ENCODE assay signal across 2 cellular contexts in the genomic region with DNA sequence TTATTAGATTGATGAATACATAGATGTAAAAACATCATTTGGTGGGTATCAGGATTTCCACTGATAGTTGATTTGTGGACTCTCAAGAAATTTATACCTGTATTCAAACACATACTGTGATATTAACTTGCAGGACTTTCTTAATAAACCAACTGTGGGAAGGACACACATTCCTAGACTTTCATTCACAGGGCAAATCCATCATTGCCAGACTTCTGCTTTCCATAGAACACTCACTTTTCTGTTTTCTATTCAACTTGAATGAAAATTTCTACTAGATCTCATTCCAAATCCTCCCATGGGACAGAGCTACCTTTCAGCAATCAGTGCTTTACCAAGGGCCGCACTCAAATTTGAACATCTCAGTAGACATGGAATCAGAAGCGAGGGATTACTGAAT.
TF ChIP-seq lines count a peak whose summit lies in the region.

No MANE protein-coding gene starts in this region.

TF ChIP-seq in A549, 52 proteins besides CTCF, POLR2A, EP300 and RAD21:
- TF ChIP-seq GATA3 (IDR thresholded peaks at IDR 0.05; ENCODE audit: borderline replicate concordance) = no peak
- TF ChIP-seq NFE2L2 (conservative IDR thresholded peaks at IDR 0.05; ENCODE audit: low read length) = no peak
- no peak for TF ChIP-seq RNF2 (IDR thresholded peaks at IDR 0.05; ENCODE audit: borderline replicate concordance, low read depth)
- no peak for TF ChIP-seq MYC (IDR thresholded peaks at IDR 0.05; ENCODE audit: borderline replicate concordance, low read length)
- no peak for TF ChIP-seq NPAS2 (CRISPR knock-in tag; IDR thresholded peaks at IDR 0.05; ENCODE audit: borderline replicate concordance)
- TF ChIP-seq, protein P1, sequence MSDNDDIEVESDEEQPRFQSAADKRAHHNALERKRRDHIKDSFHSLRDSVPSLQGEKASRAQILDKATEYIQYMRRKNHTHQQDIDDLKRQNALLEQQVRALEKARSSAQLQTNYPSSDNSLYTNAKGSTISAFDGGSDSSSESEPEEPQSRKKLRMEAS (IDR thresholded peaks at IDR 0.05) = no peak
- TF ChIP-seq TFCP2L1 (CRISPR knock-in tag; IDR thresholded peaks at IDR 0.05) = no peak
- no peak for TF ChIP-seq CHD4 (IDR thresholded peaks at IDR 0.05; ENCODE audit: borderline replicate concordance)
- no peak for TF ChIP-seq CBX2 (IDR thresholded peaks at IDR 0.05; ENCODE audit: borderline replicate concordance, low read depth)
- TF ChIP-seq EHF (CRISPR knock-in tag; IDR thresholded peaks at IDR 0.05) = no peak
- no peak for TF ChIP-seq CHD2 (IDR thresholded peaks at IDR 0.05; ENCODE audit: low read length, partially characterized antibody)
- TF ChIP-seq, protein P2, sequence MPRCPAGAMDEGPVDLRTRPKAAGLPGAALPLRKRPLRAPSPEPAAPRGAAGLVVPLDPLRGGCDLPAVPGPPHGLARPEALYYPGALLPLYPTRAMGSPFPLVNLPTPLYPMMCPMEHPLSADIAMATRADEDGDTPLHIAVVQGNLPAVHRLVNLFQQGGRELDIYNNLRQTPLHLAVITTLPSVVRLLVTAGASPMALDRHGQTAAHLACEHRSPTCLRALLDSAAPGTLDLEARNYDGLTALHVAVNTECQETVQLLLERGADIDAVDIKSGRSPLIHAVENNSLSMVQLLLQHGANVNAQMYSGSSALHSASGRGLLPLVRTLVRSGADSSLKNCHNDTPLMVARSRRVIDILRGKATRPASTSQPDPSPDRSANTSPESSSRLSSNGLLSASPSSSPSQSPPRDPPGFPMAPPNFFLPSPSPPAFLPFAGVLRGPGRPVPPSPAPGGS (IDR thresholded peaks at IDR 0.05) = no peak
- no peak for TF ChIP-seq CEBPB (IDR thresholded peaks at IDR 0.05)
- no peak for TF ChIP-seq ZC3H11A (IDR thresholded peaks at IDR 0.05)
- TF ChIP-seq, protein P3, sequence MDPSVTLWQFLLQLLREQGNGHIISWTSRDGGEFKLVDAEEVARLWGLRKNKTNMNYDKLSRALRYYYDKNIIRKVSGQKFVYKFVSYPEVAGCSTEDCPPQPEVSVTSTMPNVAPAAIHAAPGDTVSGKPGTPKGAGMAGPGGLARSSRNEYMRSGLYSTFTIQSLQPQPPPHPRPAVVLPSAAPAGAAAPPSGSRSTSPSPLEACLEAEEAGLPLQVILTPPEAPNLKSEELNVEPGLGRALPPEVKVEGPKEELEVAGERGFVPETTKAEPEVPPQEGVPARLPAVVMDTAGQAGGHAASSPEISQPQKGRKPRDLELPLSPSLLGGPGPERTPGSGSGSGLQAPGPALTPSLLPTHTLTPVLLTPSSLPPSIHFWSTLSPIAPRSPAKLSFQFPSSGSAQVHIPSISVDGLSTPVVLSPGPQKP (IDR thresholded peaks at IDR 0.05; ENCODE audit: low read depth, low read length) = no peak
- TF ChIP-seq, protein P4, sequence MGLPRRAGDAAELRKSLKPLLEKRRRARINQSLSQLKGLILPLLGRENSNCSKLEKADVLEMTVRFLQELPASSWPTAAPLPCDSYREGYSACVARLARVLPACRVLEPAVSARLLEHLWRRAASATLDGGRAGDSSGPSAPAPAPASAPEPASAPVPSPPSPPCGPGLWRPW (IDR thresholded peaks at IDR 0.05) = no peak
- TF ChIP-seq HOXA7 (CRISPR knock-in tag; IDR thresholded peaks at IDR 0.05) = no peak
- no peak for TF ChIP-seq HDAC2 (IDR thresholded peaks at IDR 0.05)

TF ChIP-seq in IMR-90, 13 proteins besides CTCF, POLR2A, EP300 and RAD21:
- TF ChIP-seq BHLHE40 (IDR thresholded peaks at IDR 0.05; ENCODE audit: low read depth, low read length) (no peak), MAFK (IDR thresholded peaks at IDR 0.05; ENCODE audit: low read depth, low read length) (no peak), MAZ (IDR thresholded peaks at IDR 0.05; ENCODE audit: borderline replicate concordance, low read depth, low read length) (no peak), RCOR1 (IDR thresholded peaks at IDR 0.05; ENCODE audit: insufficient replicate concordance, low read length) (no peak)
